Comparison of ENCODE assay signal across 1 cellular context in the genomic region with DNA sequence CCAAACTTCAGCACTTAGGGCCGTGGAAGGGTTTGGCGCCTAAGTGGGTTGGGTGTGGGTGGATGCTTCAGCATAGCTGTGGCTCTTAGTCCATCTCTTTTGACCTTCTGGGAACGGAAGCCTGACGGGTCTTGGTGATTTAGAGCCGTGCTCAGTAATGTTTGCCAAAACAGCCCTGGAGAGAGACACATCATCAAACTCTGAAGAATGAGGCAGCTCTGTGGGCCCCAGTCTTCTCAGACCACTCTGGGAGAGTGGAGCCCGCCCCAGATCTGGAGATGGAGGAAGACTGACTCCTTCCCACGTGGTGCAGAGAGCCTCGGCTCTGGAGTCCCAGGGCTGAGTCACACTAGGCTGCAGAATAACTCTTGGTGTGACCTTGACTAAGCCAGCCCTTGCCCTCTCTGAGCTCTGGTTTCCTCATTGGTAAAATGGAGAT.
TF ChIP-seq lines count a peak whose summit lies in the region.

No MANE protein-coding gene starts in this region.

TF ChIP-seq in SK-N-SH, 30 proteins besides CTCF, POLR2A, EP300 and RAD21 (continued from another document):
- TF ChIP-seq, protein P1, sequence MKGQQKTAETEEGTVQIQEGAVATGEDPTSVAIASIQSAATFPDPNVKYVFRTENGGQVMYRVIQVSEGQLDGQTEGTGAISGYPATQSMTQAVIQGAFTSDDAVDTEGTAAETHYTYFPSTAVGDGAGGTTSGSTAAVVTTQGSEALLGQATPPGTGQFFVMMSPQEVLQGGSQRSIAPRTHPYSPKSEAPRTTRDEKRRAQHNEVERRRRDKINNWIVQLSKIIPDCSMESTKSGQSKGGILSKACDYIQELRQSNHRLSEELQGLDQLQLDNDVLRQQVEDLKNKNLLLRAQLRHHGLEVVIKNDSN (IDR thresholded peaks at IDR 0.05; ENCODE audit: borderline replicate concordance, low read depth) = peak; percentile 80
- TF ChIP-seq NFIC (IDR thresholded peaks at IDR 0.05; ENCODE audit: borderline replicate concordance) = peak; percentile 64; the same call in 1 of the 2 replicates
- TF ChIP-seq JUND (IDR thresholded peaks at IDR 0.05) = peak; percentile 49; the same call in 1 of the 2 replicates
- TF ChIP-seq, protein P2, sequence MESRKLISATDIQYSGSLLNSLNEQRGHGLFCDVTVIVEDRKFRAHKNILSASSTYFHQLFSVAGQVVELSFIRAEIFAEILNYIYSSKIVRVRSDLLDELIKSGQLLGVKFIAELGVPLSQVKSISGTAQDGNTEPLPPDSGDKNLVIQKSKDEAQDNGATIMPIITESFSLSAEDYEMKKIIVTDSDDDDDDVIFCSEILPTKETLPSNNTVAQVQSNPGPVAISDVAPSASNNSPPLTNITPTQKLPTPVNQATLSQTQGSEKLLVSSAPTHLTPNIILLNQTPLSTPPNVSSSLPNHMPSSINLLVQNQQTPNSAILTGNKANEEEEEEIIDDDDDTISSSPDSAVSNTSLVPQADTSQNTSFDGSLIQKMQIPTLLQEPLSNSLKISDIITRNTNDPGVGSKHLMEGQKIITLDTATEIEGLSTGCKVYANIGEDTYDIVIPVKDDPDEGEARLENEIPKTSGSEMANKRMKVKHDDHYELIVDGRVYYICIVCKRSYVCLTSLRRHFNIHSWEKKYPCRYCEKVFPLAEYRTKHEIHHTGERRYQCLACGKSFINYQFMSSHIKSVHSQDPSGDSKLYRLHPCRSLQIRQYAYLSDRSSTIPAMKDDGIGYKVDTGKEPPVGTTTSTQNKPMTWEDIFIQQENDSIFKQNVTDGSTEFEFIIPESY (IDR thresholded peaks at IDR 0.05; ENCODE audit: borderline replicate concordance, low read depth) = no peak
- peak; percentile 45; the same call in 1 of the 2 replicates for TF ChIP-seq SIN3A (IDR thresholded peaks at IDR 0.05; ENCODE audit: borderline replicate concordance, low read depth, low read length)
TF ChIP-seq in SK-N-SH: peak in this region for 7.
